ENCODE assay signal across 8 cellular contexts in the genomic region with DNA sequence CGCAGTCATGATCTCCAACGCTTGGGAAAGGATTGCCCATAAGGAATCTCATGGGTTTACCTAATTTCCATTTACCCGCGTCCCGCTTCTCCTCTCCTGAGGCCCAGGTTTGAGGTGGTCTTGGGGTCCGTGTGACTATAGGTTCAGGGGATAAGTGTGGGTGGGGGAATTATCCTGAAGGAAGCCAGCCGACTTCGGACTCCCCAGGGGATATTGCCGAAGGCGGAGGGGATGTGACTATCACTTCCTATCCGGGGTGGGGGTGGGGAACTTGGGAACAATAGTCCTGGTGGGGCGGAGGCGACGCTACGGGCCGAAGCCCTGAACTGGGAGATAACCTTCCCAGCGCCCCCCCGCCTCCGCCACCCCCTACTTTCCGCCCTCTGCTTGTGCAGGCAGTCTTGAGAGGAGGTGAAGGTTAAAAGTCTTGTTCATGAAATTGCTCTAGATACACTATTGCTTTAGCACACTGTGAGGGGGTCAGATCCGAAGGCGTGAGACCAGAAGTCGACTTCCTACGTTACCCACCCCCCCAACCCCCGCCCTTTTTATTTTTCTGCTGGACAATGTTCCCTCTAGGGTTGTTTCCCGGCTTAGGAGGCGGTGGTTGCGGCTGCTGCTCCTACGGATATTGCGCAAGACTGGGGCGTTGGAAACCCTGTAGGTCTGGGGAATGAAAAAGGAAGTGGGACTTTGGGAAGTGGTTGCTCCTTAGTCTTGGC. TPM values are rescaled to one million over a fixed set of nuclear protein-coding genes. Genes with fewer than 3 reads are reported as not detected.
DNase-seq lines count a peak whose midpoint lies in the region; ATAC-seq and TF ChIP-seq lines count a peak whose summit lies in the region.

No MANE protein-coding gene starts in this region.

- peaks cover 23% of the 10 kb centered on the region for H3K4me1 Mint-ChIP-seq in activated naive CD4-positive, alpha-beta T cell treated with anti-CD3 and anti-CD28 coated beads, Interleukin-2, amount 10 ng/mL, durations not matched to agents 7 days and 5 days
- peaks cover 12% of the 10 kb centered on the region for H3K4me1 Mint-ChIP-seq in T-helper 2 cell treated with Interferon-gamma antibody and Interleukin-4, amounts not matched to agents 5 μg/mL and 100 μg/mL, for 36 hours (ENCODE audit: low read depth)

- no peak for ATAC-seq in HG03469 (IDR thresholded peaks at IDR 0.05; ENCODE audit: unreplicated experiment)

- peak; percentile 24 for DNase-seq in activated naive CD4-positive, alpha-beta T cell treated with anti-CD3 and anti-CD28 coated beads, Interleukin-2, amount 10 ng/mL, durations not matched to agents 7 days and 5 days
- no peak for DNase-seq in activated naive CD4-positive, alpha-beta T cell treated with Interleukin-2 at 50 U/mL for 16 hours
- DNase-seq in NCI-H1417 (lab: John Stamatoyannopoulos, UW) (peak; percentile 54 to 91 (median 90)), epidermal melanocyte (ENCODE audit: insufficient read length, low spot score) (peak; percentile 70), medulla oblongata (ENCODE audit: extremely low spot score) (peak; percentile 78), suprapubic skin (ENCODE audit: low spot score in 2 of 2) (peak; percentile 94)
- DNase-seq in T-helper 2 cell treated with Interferon-gamma antibody and Interleukin-4, amounts not matched to agents 5 μg/mL and 100 μg/mL, for 36 hours (ENCODE audit: low spot score) = no peak

- no peaks in the 10 kb centered on the region for H3K36me3 ChIP-seq in suprapubic skin

- H3K4me3 ChIP-seq in suprapubic skin = peak overlapping the region; percentile 85

- peaks cover 12% of the 10 kb centered on the region for H3K27me3 Mint-ChIP-seq in activated naive CD4-positive, alpha-beta T cell treated with anti-CD3 and anti-CD28 coated beads, Interleukin-2, amount 10 ng/mL, durations not matched to agents 7 days and 5 days
- peaks cover 12% of the 10 kb centered on the region for H3K27me3 Mint-ChIP-seq in T-helper 2 cell treated with Interferon-gamma antibody and Interleukin-4, amounts not matched to agents 5 μg/mL and 100 μg/mL, for 36 hours (ENCODE audit: low read depth)

- CTCF ChIA-PET in activated naive CD4-positive, alpha-beta T cell treated with anti-CD3 and anti-CD28 coated beads, Interleukin-2, amount 10 ng/mL, durations not matched to agents 7 days and 5 days (lab: Charles Lee) = no interaction called here

- H3K36me3 Mint-ChIP-seq in activated naive CD4-positive, alpha-beta T cell treated with anti-CD3 and anti-CD28 coated beads, Interleukin-2, amount 10 ng/mL, durations not matched to agents 7 days and 5 days = peaks cover 2% of the 10 kb centered on the region
- H3K36me3 Mint-ChIP-seq in T-helper 2 cell treated with Interferon-gamma antibody and Interleukin-4, amounts not matched to agents 5 μg/mL and 100 μg/mL, for 36 hours (ENCODE audit: low read depth) = no peaks in the 10 kb centered on the region

- TF ChIP-seq CTCF in suprapubic skin (IDR thresholded peaks at IDR 0.05) = no peak

- no peak for TF ChIP-seq EP300 in suprapubic skin (IDR thresholded peaks at IDR 0.05)

- no peaks in the 10 kb centered on the region for H3K27me3 ChIP-seq in suprapubic skin

- no peak for TF ChIP-seq POLR2A in suprapubic skin (IDR thresholded peaks at IDR 0.05)

- peak overlapping the region; percentile 94 for H3K4me3 Mint-ChIP-seq in activated naive CD4-positive, alpha-beta T cell treated with anti-CD3 and anti-CD28 coated beads, Interleukin-2, amount 10 ng/mL, durations not matched to agents 7 days and 5 days
- peak overlapping the region; percentile 84 for H3K4me3 Mint-ChIP-seq in T-helper 2 cell treated with Interferon-gamma antibody and Interleukin-4, amounts not matched to agents 5 μg/mL and 100 μg/mL, for 36 hours

- H3K9me3 ChIP-seq in suprapubic skin = no peaks in the 10 kb centered on the region

- H3K27ac ChIP-seq in suprapubic skin = peak overlapping the region; percentile 94

- peak overlapping the region; percentile 74 for H3K27ac Mint-ChIP-seq in activated naive CD4-positive, alpha-beta T cell treated with anti-CD3 and anti-CD28 coated beads, Interleukin-2, amount 10 ng/mL, durations not matched to agents 7 days and 5 days
- H3K27ac Mint-ChIP-seq in T-helper 2 cell treated with Interferon-gamma antibody and Interleukin-4, amounts not matched to agents 5 μg/mL and 100 μg/mL, for 36 hours = peak overlapping the region; percentile 49

- H3K9me3 Mint-ChIP-seq in activated naive CD4-positive, alpha-beta T cell treated with anti-CD3 and anti-CD28 coated beads, Interleukin-2, amount 10 ng/mL, durations not matched to agents 7 days and 5 days = peaks cover 2% of the 10 kb centered on the region
- H3K9me3 Mint-ChIP-seq in T-helper 2 cell treated with Interferon-gamma antibody and Interleukin-4, amounts not matched to agents 5 μg/mL and 100 μg/mL, for 36 hours = no peaks in the 10 kb centered on the region

- 5% methylated on average over 29 of the region's 31 CpGs for WGBS in suprapubic skin

- H3K4me1 ChIP-seq in suprapubic skin = peaks cover 42% of the 10 kb centered on the region

RNA-seq across cellular contexts. Expression of gene PTPN12, which starts 1.3 kb away (rescaled TPM):
- 100 to 1,000 TPM in 2 of 4 donors, 10 to 100 TPM in 2; 64.6 to 130 (median 95.5) TPM for total RNA-seq in suprapubic skin

Comparison
In these comparisons a context has a peak if more than half of its experiments do, and no peak if none do; other contexts are left out.
1. DNase-seq: peak in activated naive CD4-positive, alpha-beta T cell treated with anti-CD3 and anti-CD28 coated beads, Interleukin-2, amount 10 ng/mL, durations not matched to agents 7 days and 5 days (single experiment), NCI-H1417 (3 of 3), epidermal melanocyte (single experiment), medulla oblongata (single experiment) and suprapubic skin (2 of 2); none in activated naive CD4-positive, alpha-beta T cell treated with Interleukin-2 at 50 U/mL for 16 hours (single experiment) and T-helper 2 cell treated with Interferon-gamma antibody and Interleukin-4, amounts not matched to agents 5 μg/mL and 100 μg/mL, for 36 hours (single experiment).